Comparison of ENCODE assay signal across 1 cellular context in the genomic region with DNA sequence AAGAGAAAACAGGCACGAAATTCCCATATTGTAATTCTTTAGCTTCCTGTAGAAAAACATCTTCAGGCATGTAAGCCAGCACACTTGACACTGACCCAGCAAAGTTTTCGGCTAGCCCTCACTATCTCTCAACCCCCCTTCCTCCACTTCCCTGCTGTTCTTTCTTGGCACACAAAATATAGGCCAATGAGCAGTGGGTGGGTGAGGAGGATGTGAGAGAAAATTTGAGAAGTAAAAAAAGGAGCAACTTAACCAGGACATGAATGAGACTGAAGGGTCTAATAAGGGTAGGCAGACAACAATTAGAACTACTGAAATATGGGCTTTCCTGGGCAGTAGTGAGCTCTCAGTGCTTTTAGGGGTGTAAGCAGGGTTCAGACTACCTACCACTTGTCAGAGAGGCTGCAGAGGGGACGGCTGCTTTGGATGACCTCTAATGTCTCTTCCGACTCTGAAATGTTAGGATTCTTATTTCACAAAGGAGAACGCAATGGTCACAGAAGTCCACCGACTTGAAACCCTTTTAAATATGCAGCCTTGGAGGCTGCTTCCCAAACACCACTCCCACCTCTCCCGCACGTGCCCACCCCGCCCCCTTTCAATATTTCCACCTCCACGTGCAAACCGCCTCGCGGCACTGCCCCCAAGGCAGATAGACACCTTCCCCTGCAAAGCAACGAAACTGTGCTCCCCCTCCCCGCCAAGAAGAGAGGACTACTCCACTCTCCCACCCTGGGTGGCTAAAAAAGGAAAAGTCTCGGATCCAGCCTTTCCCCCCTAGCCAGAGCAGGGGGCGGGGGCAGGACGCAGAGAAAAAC.
TF ChIP-seq lines count a peak whose summit lies in the region.

No MANE protein-coding gene starts in this region.

TF ChIP-seq in K562, 482 proteins besides CTCF, POLR2A, EP300 and RAD21 (continued from another document and continues in another):
- TF ChIP-seq, protein P1, sequence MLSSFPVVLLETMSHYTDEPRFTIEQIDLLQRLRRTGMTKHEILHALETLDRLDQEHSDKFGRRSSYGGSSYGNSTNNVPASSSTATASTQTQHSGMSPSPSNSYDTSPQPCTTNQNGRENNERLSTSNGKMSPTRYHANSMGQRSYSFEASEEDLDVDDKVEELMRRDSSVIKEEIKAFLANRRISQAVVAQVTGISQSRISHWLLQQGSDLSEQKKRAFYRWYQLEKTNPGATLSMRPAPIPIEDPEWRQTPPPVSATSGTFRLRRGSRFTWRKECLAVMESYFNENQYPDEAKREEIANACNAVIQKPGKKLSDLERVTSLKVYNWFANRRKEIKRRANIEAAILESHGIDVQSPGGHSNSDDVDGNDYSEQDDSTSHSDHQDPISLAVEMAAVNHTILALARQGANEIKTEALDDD (IDR thresholded peaks at IDR 0.05): 0 out of 2 replicates have a peak, but pooled peaks have one; percentile 31
- TF ChIP-seq PTRF (tag; IDR thresholded peaks at IDR 0.05) (no peak), PYGO2 (tag; IDR thresholded peaks at IDR 0.05) (no peak), L3MBTL2 (IDR thresholded peaks at IDR 0.05) (peak; percentile 47; the same call in 1 of the 2 replicates), REST (CRISPR knock-in tag; IDR thresholded peaks at IDR 0.05; ENCODE audit: low read depth) (no peak), SIN3B (IDR thresholded peaks at IDR 0.05; ENCODE audit: low read depth) (no peak), BCLAF1 (IDR thresholded peaks at IDR 0.05; ENCODE audit: borderline replicate concordance in 1 of 2, control insufficient read depth in 1 of 2, low read depth in 2 of 2, low read length in 1 of 2) (no peak), THRA (IDR thresholded peaks at IDR 0.05) (no peak), SMARCB1 (IDR thresholded peaks at IDR 0.05; ENCODE audit: insufficient read length, low read depth) (no peak), RBM14 (IDR thresholded peaks at IDR 0.05; ENCODE audit: borderline replicate concordance, insufficient read depth, low read depth, low read length) (no peak), TAF9B (IDR thresholded peaks at IDR 0.05; ENCODE audit: partially characterized antibody) (no peak), JUND (IDR thresholded peaks at IDR 0.05; ENCODE audit: borderline replicate concordance, low read depth, low read length) (0 out of 2 replicates have a peak, but pooled peaks have one; percentile 15), JUND (tag; IDR thresholded peaks at IDR 0.05; ENCODE audit: borderline replicate concordance, low read depth, low read length) (no peak), HSF4 (CRISPR knock-in tag; IDR thresholded peaks at IDR 0.05; ENCODE audit: borderline replicate concordance) (no peak), FOXA1 (IDR thresholded peaks at IDR 0.05; ENCODE audit: borderline replicate concordance) (no peak), RERE (CRISPR knock-in tag; IDR thresholded peaks at IDR 0.05; ENCODE audit: borderline replicate concordance) (0 out of 2 replicates have a peak, but pooled peaks have one; percentile 59), DPF2 (IDR thresholded peaks at IDR 0.05) (no peak), ZNF695 (CRISPR knock-in tag; IDR thresholded peaks at IDR 0.05) (no peak)
- TF ChIP-seq, protein P2, sequence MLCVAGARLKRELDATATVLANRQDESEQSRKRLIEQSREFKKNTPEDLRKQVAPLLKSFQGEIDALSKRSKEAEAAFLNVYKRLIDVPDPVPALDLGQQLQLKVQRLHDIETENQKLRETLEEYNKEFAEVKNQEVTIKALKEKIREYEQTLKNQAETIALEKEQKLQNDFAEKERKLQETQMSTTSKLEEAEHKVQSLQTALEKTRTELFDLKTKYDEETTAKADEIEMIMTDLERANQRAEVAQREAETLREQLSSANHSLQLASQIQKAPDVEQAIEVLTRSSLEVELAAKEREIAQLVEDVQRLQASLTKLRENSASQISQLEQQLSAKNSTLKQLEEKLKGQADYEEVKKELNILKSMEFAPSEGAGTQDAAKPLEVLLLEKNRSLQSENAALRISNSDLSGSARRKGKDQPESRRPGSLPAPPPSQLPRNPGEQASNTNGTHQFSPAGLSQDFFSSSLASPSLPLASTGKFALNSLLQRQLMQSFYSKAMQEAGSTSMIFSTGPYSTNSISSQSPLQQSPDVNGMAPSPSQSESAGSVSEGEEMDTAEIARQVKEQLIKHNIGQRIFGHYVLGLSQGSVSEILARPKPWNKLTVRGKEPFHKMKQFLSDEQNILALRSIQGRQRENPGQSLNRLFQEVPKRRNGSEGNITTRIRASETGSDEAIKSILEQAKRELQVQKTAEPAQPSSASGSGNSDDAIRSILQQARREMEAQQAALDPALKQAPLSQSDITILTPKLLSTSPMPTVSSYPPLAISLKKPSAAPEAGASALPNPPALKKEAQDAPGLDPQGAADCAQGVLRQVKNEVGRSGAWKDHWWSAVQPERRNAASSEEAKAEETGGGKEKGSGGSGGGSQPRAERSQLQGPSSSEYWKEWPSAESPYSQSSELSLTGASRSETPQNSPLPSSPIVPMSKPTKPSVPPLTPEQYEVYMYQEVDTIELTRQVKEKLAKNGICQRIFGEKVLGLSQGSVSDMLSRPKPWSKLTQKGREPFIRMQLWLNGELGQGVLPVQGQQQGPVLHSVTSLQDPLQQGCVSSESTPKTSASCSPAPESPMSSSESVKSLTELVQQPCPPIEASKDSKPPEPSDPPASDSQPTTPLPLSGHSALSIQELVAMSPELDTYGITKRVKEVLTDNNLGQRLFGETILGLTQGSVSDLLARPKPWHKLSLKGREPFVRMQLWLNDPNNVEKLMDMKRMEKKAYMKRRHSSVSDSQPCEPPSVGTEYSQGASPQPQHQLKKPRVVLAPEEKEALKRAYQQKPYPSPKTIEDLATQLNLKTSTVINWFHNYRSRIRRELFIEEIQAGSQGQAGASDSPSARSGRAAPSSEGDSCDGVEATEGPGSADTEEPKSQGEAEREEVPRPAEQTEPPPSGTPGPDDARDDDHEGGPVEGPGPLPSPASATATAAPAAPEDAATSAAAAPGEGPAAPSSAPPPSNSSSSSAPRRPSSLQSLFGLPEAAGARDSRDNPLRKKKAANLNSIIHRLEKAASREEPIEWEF (CRISPR knock-in tag; IDR thresholded peaks at IDR 0.05): no peak
- TF ChIP-seq, protein P3, sequence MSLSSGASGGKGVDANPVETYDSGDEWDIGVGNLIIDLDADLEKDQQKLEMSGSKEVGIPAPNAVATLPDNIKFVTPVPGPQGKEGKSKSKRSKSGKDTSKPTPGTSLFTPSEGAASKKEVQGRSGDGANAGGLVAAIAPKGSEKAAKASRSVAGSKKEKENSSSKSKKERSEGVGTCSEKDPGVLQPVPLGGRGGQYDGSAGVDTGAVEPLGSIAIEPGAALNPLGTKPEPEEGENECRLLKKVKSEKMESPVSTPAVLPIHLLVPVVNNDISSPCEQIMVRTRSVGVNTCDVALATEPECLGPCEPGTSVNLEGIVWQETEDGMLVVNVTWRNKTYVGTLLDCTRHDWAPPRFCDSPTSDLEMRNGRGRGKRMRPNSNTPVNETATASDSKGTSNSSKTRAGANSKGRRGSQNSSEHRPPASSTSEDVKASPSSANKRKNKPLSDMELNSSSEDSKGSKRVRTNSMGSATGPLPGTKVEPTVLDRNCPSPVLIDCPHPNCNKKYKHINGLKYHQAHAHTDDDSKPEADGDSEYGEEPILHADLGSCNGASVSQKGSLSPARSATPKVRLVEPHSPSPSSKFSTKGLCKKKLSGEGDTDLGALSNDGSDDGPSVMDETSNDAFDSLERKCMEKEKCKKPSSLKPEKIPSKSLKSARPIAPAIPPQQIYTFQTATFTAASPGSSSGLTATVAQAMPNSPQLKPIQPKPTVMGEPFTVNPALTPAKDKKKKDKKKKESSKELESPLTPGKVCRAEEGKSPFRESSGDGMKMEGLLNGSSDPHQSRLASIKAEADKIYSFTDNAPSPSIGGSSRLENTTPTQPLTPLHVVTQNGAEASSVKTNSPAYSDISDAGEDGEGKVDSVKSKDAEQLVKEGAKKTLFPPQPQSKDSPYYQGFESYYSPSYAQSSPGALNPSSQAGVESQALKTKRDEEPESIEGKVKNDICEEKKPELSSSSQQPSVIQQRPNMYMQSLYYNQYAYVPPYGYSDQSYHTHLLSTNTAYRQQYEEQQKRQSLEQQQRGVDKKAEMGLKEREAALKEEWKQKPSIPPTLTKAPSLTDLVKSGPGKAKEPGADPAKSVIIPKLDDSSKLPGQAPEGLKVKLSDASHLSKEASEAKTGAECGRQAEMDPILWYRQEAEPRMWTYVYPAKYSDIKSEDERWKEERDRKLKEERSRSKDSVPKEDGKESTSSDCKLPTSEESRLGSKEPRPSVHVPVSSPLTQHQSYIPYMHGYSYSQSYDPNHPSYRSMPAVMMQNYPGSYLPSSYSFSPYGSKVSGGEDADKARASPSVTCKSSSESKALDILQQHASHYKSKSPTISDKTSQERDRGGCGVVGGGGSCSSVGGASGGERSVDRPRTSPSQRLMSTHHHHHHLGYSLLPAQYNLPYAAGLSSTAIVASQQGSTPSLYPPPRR (CRISPR knock-in tag; IDR thresholded peaks at IDR 0.05; ENCODE audit: borderline replicate concordance): no peak
